Comparison of ENCODE assay signal across 1 cellular context in the genomic region with DNA sequence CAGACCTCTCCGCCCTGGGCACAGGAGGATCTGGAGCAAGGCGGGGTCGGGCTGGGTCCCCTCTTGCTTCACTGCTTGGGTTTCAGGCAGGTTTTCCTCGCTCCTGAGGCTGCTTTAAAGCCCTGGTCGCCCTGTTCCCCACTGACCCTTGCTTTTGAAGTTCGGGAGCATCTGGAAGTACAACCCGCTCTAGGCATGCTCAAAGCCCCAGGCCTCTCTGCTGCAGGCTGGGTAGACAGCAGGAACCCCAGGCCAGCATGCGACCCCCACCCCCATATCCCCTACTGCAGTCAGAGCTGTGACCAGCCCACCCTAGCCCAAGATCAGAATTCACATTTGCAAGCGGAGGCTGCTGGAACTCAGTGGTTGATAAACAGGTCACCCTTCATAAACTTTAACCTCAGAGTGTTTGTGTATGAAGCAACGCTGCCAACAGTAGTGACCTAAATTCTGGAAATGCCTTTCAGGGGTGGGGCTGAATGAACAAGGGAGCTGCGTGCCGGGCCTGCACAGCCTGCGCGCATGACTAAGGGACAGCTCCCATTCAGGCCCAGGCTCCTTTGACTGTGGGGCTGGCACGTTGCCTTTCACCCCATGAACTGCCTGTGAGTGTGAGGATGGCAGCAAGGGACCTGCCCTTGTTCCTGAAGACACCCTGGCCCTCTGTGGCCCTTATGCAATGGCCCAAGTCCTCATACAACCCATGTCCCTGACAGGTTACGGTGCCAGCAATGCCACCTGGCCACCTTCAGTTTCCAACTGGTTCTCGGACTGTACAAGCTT.
TF ChIP-seq lines count a peak whose summit lies in the region.

No MANE protein-coding gene starts in this region.

TF ChIP-seq in HepG2, 621 proteins besides CTCF, POLR2A, EP300 and RAD21 (continued from another document and continues in another):
- TF ChIP-seq, protein P1, sequence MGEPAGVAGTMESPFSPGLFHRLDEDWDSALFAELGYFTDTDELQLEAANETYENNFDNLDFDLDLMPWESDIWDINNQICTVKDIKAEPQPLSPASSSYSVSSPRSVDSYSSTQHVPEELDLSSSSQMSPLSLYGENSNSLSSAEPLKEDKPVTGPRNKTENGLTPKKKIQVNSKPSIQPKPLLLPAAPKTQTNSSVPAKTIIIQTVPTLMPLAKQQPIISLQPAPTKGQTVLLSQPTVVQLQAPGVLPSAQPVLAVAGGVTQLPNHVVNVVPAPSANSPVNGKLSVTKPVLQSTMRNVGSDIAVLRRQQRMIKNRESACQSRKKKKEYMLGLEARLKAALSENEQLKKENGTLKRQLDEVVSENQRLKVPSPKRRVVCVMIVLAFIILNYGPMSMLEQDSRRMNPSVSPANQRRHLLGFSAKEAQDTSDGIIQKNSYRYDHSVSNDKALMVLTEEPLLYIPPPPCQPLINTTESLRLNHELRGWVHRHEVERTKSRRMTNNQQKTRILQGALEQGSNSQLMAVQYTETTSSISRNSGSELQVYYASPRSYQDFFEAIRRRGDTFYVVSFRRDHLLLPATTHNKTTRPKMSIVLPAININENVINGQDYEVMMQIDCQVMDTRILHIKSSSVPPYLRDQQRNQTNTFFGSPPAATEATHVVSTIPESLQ (CRISPR knock-in tag; conservative IDR thresholded peaks at IDR 0.05), result 0 out of 2 replicates have a peak, but pooled peaks have one; percentile 77
- TF ChIP-seq, protein P2, sequence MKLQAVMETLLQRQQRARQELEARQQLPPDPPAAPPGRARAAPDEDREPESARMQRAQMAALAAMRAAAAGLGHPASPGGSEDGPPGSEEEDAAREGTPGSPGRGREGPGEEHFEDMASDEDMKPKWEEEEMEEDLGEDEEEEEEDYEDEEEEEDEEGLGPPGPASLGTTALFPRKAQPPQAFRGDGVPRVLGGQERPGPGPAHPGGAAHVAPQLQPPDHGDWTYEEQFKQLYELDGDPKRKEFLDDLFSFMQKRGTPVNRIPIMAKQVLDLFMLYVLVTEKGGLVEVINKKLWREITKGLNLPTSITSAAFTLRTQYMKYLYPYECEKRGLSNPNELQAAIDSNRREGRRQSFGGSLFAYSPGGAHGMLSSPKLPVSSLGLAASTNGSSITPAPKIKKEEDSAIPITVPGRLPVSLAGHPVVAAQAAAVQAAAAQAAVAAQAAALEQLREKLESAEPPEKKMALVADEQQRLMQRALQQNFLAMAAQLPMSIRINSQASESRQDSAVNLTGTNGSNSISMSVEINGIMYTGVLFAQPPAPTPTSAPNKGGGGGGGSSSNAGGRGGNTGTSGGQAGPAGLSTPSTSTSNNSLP (IDR thresholded peaks at IDR 0.05; ENCODE audit: low read depth, low read length), result peak; percentile 45; the same call in 1 of the 2 replicates
- TF ChIP-seq KDM6A (CRISPR knock-in tag; IDR thresholded peaks at IDR 0.05; ENCODE audit: low read depth), result peak; percentile 79
- peak; percentile 76; the same call in 1 of the 2 replicates for TF ChIP-seq YEATS4 (CRISPR knock-in tag; IDR thresholded peaks at IDR 0.05; ENCODE audit: borderline replicate concordance)
- 0 out of 2 replicates have a peak, but pooled peaks have one; percentile 52 for TF ChIP-seq NCOA1 (CRISPR knock-in tag; IDR thresholded peaks at IDR 0.05)
- peak; percentile 58 for TF ChIP-seq MYPOP (CRISPR knock-in tag; IDR thresholded peaks at IDR 0.05)
- TF ChIP-seq MAFF (IDR thresholded peaks at IDR 0.05; ENCODE audit: low read depth, low read length), result no peak
- peak; percentile 68; the same call in 1 of the 2 replicates for TF ChIP-seq POGK (CRISPR knock-in tag; conservative IDR thresholded peaks at IDR 0.05)
- TF ChIP-seq HMG20A (CRISPR knock-in tag; IDR thresholded peaks at IDR 0.05; ENCODE audit: borderline replicate concordance), result peak; percentile 80; the same call in 1 of the 2 replicates
- TF ChIP-seq, protein P3, sequence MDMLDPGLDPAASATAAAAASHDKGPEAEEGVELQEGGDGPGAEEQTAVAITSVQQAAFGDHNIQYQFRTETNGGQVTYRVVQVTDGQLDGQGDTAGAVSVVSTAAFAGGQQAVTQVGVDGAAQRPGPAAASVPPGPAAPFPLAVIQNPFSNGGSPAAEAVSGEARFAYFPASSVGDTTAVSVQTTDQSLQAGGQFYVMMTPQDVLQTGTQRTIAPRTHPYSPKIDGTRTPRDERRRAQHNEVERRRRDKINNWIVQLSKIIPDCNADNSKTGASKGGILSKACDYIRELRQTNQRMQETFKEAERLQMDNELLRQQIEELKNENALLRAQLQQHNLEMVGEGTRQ (IDR thresholded peaks at IDR 0.05; ENCODE audit: low read depth, low read length), result no peak
- TF ChIP-seq, protein P3 (CRISPR knock-in tag; IDR thresholded peaks at IDR 0.05; ENCODE audit: borderline replicate concordance), result no peak; the same call in 1 of the 2 replicates
- peak; percentile 45; the same call in 1 of the 2 replicates for TF ChIP-seq SMAD1 (CRISPR knock-in tag; IDR thresholded peaks at IDR 0.05; ENCODE audit: borderline replicate concordance, low read depth)
- peak; percentile 32 for TF ChIP-seq ZNF883 (CRISPR knock-in tag; IDR thresholded peaks at IDR 0.05; ENCODE audit: not compliant biosample characterization)
- peak; percentile 31; the same call in 1 of the 2 replicates for TF ChIP-seq SRY (CRISPR knock-in tag; IDR thresholded peaks at IDR 0.05)
- 0 out of 2 replicates have a peak, but pooled peaks have one; percentile 67 for TF ChIP-seq ZNF430 (CRISPR knock-in tag; IDR thresholded peaks at IDR 0.05)
- TF ChIP-seq KLF9 (CRISPR knock-in tag; IDR thresholded peaks at IDR 0.05; ENCODE audit: low read depth), result 0 out of 2 replicates have a peak, but pooled peaks have one; percentile 50
- peak; percentile 95 for TF ChIP-seq RXRB (CRISPR knock-in tag; IDR thresholded peaks at IDR 0.05; ENCODE audit: borderline replicate concordance)
- TF ChIP-seq ERF (CRISPR knock-in tag; IDR thresholded peaks at IDR 0.05), result peak; percentile 64
- peak; percentile 53; the same call in 1 of the 2 replicates for TF ChIP-seq ZNF670 (CRISPR knock-in tag; IDR thresholded peaks at IDR 0.05; ENCODE audit: borderline replicate concordance)
- no peak for TF ChIP-seq ATF7 (IDR thresholded peaks at IDR 0.05)
- TF ChIP-seq ATF7 (CRISPR knock-in tag; IDR thresholded peaks at IDR 0.05), result 0 out of 2 replicates have a peak, but pooled peaks have one; percentile 51
- TF ChIP-seq TFDP2 (CRISPR knock-in tag; IDR thresholded peaks at IDR 0.05), result peak; percentile 22; the same call in 1 of the 2 replicates
- TF ChIP-seq ZNF589 (CRISPR knock-in tag; conservative IDR thresholded peaks at IDR 0.05), result 0 out of 2 replicates have a peak, but pooled peaks have one; percentile 20
- no peak for TF ChIP-seq SIN3B (IDR thresholded peaks at IDR 0.05; ENCODE audit: low read length)
- peak; percentile 77 for TF ChIP-seq ZSCAN9 (CRISPR knock-in tag; IDR thresholded peaks at IDR 0.05; ENCODE audit: borderline replicate concordance)
- TF ChIP-seq, protein P4, sequence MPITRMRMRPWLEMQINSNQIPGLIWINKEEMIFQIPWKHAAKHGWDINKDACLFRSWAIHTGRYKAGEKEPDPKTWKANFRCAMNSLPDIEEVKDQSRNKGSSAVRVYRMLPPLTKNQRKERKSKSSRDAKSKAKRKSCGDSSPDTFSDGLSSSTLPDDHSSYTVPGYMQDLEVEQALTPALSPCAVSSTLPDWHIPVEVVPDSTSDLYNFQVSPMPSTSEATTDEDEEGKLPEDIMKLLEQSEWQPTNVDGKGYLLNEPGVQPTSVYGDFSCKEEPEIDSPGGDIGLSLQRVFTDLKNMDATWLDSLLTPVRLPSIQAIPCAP (CRISPR knock-in tag; IDR thresholded peaks at IDR 0.05; ENCODE audit: low read depth), result no peak
- TF ChIP-seq, protein P5, sequence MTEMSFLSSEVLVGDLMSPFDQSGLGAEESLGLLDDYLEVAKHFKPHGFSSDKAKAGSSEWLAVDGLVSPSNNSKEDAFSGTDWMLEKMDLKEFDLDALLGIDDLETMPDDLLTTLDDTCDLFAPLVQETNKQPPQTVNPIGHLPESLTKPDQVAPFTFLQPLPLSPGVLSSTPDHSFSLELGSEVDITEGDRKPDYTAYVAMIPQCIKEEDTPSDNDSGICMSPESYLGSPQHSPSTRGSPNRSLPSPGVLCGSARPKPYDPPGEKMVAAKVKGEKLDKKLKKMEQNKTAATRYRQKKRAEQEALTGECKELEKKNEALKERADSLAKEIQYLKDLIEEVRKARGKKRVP (CRISPR knock-in tag; IDR thresholded peaks at IDR 0.05), result peak in 1 of 2 experiments; percentile 58; a peak in 1 of 4 replicates
- TF ChIP-seq BHLHE40 (IDR thresholded peaks at IDR 0.05; ENCODE audit: low read length), result peak; percentile 74
- no peak for TF ChIP-seq KLF15 (CRISPR knock-in tag; IDR thresholded peaks at IDR 0.05; ENCODE audit: borderline replicate concordance)
- 0 out of 2 replicates have a peak, but pooled peaks have one; percentile 88 for TF ChIP-seq ZKSCAN8 (CRISPR knock-in tag; IDR thresholded peaks at IDR 0.05; ENCODE audit: borderline replicate concordance)
- TF ChIP-seq ZNF225 (CRISPR knock-in tag; IDR thresholded peaks at IDR 0.05), result 0 out of 2 replicates have a peak, but pooled peaks have one; percentile 67
- 0 out of 2 replicates have a peak, but pooled peaks have one; percentile 40 for TF ChIP-seq ZNF674 (CRISPR knock-in tag; IDR thresholded peaks at IDR 0.05; ENCODE audit: low read depth)
- TF ChIP-seq DPF2 (CRISPR knock-in tag; IDR thresholded peaks at IDR 0.05; ENCODE audit: borderline replicate concordance, low read depth), result peak; percentile 84
- TF ChIP-seq ZNF878 (CRISPR knock-in tag; IDR thresholded peaks at IDR 0.05), result 0 out of 2 replicates have a peak, but pooled peaks have one; percentile 50
- TF ChIP-seq FIP1L1 (IDR thresholded peaks at IDR 0.05; ENCODE audit: borderline replicate concordance, insufficient read depth, low read depth, low read length), result no peak
- no peak for TF ChIP-seq CENPT (CRISPR knock-in tag; IDR thresholded peaks at IDR 0.05; ENCODE audit: low read depth)
- TF ChIP-seq, protein P6, sequence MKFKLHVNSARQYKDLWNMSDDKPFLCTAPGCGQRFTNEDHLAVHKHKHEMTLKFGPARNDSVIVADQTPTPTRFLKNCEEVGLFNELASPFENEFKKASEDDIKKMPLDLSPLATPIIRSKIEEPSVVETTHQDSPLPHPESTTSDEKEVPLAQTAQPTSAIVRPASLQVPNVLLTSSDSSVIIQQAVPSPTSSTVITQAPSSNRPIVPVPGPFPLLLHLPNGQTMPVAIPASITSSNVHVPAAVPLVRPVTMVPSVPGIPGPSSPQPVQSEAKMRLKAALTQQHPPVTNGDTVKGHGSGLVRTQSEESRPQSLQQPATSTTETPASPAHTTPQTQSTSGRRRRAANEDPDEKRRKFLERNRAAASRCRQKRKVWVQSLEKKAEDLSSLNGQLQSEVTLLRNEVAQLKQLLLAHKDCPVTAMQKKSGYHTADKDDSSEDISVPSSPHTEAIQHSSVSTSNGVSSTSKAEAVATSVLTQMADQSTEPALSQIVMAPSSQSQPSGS (CRISPR knock-in tag; IDR thresholded peaks at IDR 0.05), result 0 out of 2 replicates have a peak, but pooled peaks have one; percentile 67
- peak; percentile 56; the same call in 1 of the 2 replicates for TF ChIP-seq GATAD1 (CRISPR knock-in tag; IDR thresholded peaks at IDR 0.05)
- TF ChIP-seq HOXD1 (CRISPR knock-in tag; IDR thresholded peaks at IDR 0.05), result no peak
- TF ChIP-seq ZSCAN30 (CRISPR knock-in tag; IDR thresholded peaks at IDR 0.05), result no peak
- TF ChIP-seq SKI (IDR thresholded peaks at IDR 0.05; ENCODE audit: partially characterized antibody), result peak; percentile 16
- TF ChIP-seq KAT8 (CRISPR knock-in tag; IDR thresholded peaks at IDR 0.05), result peak; percentile 48; the same call in 1 of the 2 replicates
- TF ChIP-seq RFXAP (CRISPR knock-in tag; IDR thresholded peaks at IDR 0.05; ENCODE audit: borderline replicate concordance), result peak; percentile 78
- TF ChIP-seq ZNF326 (CRISPR knock-in tag; IDR thresholded peaks at IDR 0.05; ENCODE audit: borderline replicate concordance), result 0 out of 2 replicates have a peak, but pooled peaks have one; percentile 27
- peak; percentile 79 for TF ChIP-seq ELF3 (CRISPR knock-in tag; IDR thresholded peaks at IDR 0.05)
- TF ChIP-seq THRA (CRISPR knock-in tag; IDR thresholded peaks at IDR 0.05; ENCODE audit: borderline replicate concordance), result peak; percentile 87
